ENCODE assay signal across 22 cellular contexts in genomic region chr10:86599041-86599440, GRCh38. TPM values are rescaled to one million over a fixed set of nuclear protein-coding genes. Genes with fewer than 3 reads are reported as not detected.
"Had no signal": no experiment of that assay in that cellular context is flagged by ENCODE, and none has a peak within 500 bp of the region (broad histone marks: within the 10 kb centered on the region; RNA-seq: fewer than 3 reads in every experiment).

No MANE protein-coding gene starts in this region.

- H3K27me3 ChIP-seq: MG63, SJSA1 had no signal

- H3K36me3 ChIP-seq: MG63, SJSA1 had no signal

- H3K27me3 Mint-ChIP-seq: activated B cell treated with CpG ODN at 0.5 μM for 24 hours; activated naive CD8-positive, alpha-beta T cell had no signal

- H3K9me3 Mint-ChIP-seq: activated B cell treated with CpG ODN at 0.5 μM for 24 hours; activated CD4-positive, alpha-beta T cell treated with anti-CD3 and anti-CD28 coated beads, Interleukin-2, amount 10 ng/mL, durations not matched to agents 24 days and 14 days; activated naive CD4-positive, alpha-beta T cell treated with anti-CD3 and anti-CD28 coated beads for 36 hours; activated T-cell treated with anti-CD3 and anti-CD28 coated beads, Interleukin-2, amount 50 U/mL, for 4 hours had no signal

- H3K27ac Mint-ChIP-seq: activated B cell treated with CpG ODN at 0.5 μM for 24 hours; activated CD4-positive, alpha-beta T cell treated with anti-CD3 and anti-CD28 coated beads, Interleukin-2, amount 10 ng/mL, durations not matched to agents 24 days and 14 days; activated CD8-positive, alpha-beta memory T cell treated with anti-CD3 and anti-CD28 coated beads, Interleukin-2, amount 10 ng/mL, durations not matched to agents 7 days and 5 days; activated naive CD4-positive, alpha-beta T cell treated with anti-CD3 and anti-CD28 coated beads for 36 hours; activated naive CD8-positive, alpha-beta T cell; T-helper 17 cell had no signal

- H3K4me3 Mint-ChIP-seq: activated B cell treated with CpG ODN at 0.5 μM for 24 hours; activated CD4-positive, alpha-beta T cell treated with anti-CD3 and anti-CD28 coated beads, Interleukin-2, amount 10 ng/mL, durations not matched to agents 24 days and 14 days; activated CD8-positive, alpha-beta memory T cell treated with anti-CD3 and anti-CD28 coated beads, Interleukin-2, amount 10 ng/mL, durations not matched to agents 7 days and 5 days; activated naive CD4-positive, alpha-beta T cell treated with anti-CD3 and anti-CD28 coated beads for 36 hours; activated naive CD8-positive, alpha-beta T cell; activated T-cell treated with anti-CD3 and anti-CD28 coated beads, Interleukin-2, amount 50 U/mL, for 4 hours; T-helper 17 cell had no signal

- H3K27ac ChIP-seq: SJSA1 had no signal

- ATAC-seq: PC-3, T-helper 17 cell had no signal

- DNase-seq: activated B cell treated with CpG ODN at 0.5 μM for 24 hours; activated CD4-positive, alpha-beta T cell treated with anti-CD3 and anti-CD28 coated beads for 1 hour; activated CD4-positive, alpha-beta T cell treated with anti-CD3 and anti-CD28 coated beads, Interleukin-2, amount 50 U/mL, for 48 hours; activated CD8-positive, alpha-beta memory T cell treated with anti-CD3 and anti-CD28 coated beads, Interleukin-2, amount 10 ng/mL, durations not matched to agents 7 days and 5 days; activated effector memory CD4-positive, alpha-beta T cell treated with anti-CD3 and anti-CD28 coated beads, Interleukin-2, amount 50 U/mL, for 16 hours; activated T-cell treated with anti-CD3 and anti-CD28 coated beads, Interleukin-2, amount 50 U/mL, for 4 hours; MG63; NCI-H1092 treated with DMSO at 0.1 percent for 48 hours; NCI-H1417 treated with DMSO at 0.1 percent for 48 hours; NCI-H1694; NCI-H2029; NCI-H2107; NCI-H2171 treated with DMSO at 0.1 percent for 48 hours; PC-3; SHP77; T-helper 17 cell; T1000 had no signal

- H3K36me3 Mint-ChIP-seq: activated CD8-positive, alpha-beta memory T cell treated with anti-CD3 and anti-CD28 coated beads, Interleukin-2, amount 10 ng/mL, durations not matched to agents 7 days and 5 days; activated naive CD8-positive, alpha-beta T cell had no signal

- H3K4me3 ChIP-seq: MG63, SJSA1 had no signal

- H3K9me3 ChIP-seq: MG63, SJSA1 had no signal

- H3K4me1 Mint-ChIP-seq: activated B cell treated with CpG ODN at 0.5 μM for 24 hours; activated CD4-positive, alpha-beta T cell treated with anti-CD3 and anti-CD28 coated beads, Interleukin-2, amount 10 ng/mL, durations not matched to agents 24 days and 14 days; activated CD8-positive, alpha-beta memory T cell treated with anti-CD3 and anti-CD28 coated beads, Interleukin-2, amount 10 ng/mL, durations not matched to agents 7 days and 5 days had no signal

RNA-seq across cellular contexts. Expression of gene OPN4, which starts 55.3 kb away (rescaled TPM):
- total RNA-seq: activated B cell treated with CpG ODN at 0.5 μM for 24 hours; activated CD4-positive, alpha-beta T cell treated with anti-CD3 and anti-CD28 coated beads, Interleukin-2, amount 10 ng/mL, durations not matched to agents 24 days and 14 days; activated CD8-positive, alpha-beta memory T cell treated with anti-CD3 and anti-CD28 coated beads, Interleukin-2, amount 10 ng/mL, durations not matched to agents 7 days and 5 days; activated naive CD4-positive, alpha-beta T cell treated with anti-CD3 and anti-CD28 coated beads for 36 hours; activated T-cell treated with anti-CD3 and anti-CD28 coated beads, Interleukin-2, amount 50 U/mL, for 4 hours; cardiac septum; PC-3; SJSA1; T-helper 17 cell had no signal
